13 cellular contexts compared by ENCODE assay signal in the genomic region with DNA sequence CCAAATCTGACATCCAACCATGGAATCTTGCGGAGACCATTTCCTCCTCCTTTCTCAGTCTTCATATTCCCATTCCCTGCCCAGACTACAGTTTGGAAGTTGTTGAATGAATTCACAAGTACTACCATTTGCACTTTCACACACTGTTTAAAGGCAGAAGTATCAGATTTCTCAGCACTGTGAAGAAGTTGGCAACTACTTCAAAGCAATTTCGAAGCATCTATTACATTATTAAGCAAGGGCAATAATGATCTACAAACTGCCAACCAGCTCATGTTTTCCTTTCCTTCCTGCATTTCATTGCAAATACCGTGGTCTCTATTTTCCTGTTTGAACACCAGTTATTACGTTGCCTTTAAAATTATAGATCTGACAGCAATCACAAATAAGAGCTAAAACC.
"Had no signal": no experiment of that assay in that cellular context is flagged by ENCODE, and none has a peak within 500 bp of the region (broad histone marks: within the 10 kb centered on the region; RNA-seq: fewer than 3 reads in every experiment).

No MANE protein-coding gene starts in this region.

- H3K36me3 ChIP-seq: lower lobe of right lung, ovary, thyroid gland had no signal

- H3K4me1 ChIP-seq: lower lobe of right lung had no signal

- H3K27ac ChIP-seq: lower lobe of right lung, ovary, thyroid gland had no signal

- H3K4me3 ChIP-seq: lower lobe of right lung, ovary, thyroid gland had no signal

- H3K27me3 ChIP-seq: ovary, thyroid gland had no signal

- DNase-seq: activated CD4-positive, alpha-beta T cell treated with anti-CD3 and anti-CD28 coated beads, Interleukin-2, amount 10 ng/mL, durations not matched to agents 7 days and 5 days; activated CD8-positive, alpha-beta memory T cell treated with anti-CD3 and anti-CD28 coated beads, Interleukin-2, amount 50 U/mL, for 48 hours; activated naive CD8-positive, alpha-beta T cell treated with anti-CD3 and anti-CD28 coated beads, Interleukin-2, amount 10 ng/mL, durations not matched to agents 7 days and 5 days; cerebellar nuclear complex; dermis blood vessel endothelial cell; effector memory CD8-positive, alpha-beta T cell; head of caudate nucleus; lower lobe of right lung; midbrain; ovary; stimulated activated CD4-positive, alpha-beta T cell treated with anti-CD3 and anti-CD28 coated beads, Interleukin-2, amount 100 ng/mL, for 48 hours; stimulated activated naive B cell treated with anti-CD40 and anti-IgM and Interleukin-4, amounts not matched to agents 10 μg/mL and 1 μg/mL and 100 μg/mL, for 72 hours; thyroid gland had no signal

- H3K9me3 ChIP-seq: lower lobe of right lung, ovary, thyroid gland had no signal
